In genomic region chr4:169404959-169405358, GRCh38 we compare ENCODE assay signal across 17 cellular contexts.
DNase-seq lines count a peak whose midpoint lies in the region; ATAC-seq and TF ChIP-seq lines count a peak whose summit lies in the region.
"Had no signal": no experiment of that assay in that cellular context is flagged by ENCODE, and none has a peak within 500 bp of the region (broad histone marks: within the 10 kb centered on the region; RNA-seq: fewer than 3 reads in every experiment).

No MANE protein-coding gene starts in this region.

- H3K27me3 ChIP-seq in mammary epithelial cell (ENCODE audit: insufficient read depth, low read length), result no peaks in the 10 kb centered on the region
- no peaks in the 10 kb centered on the region for H3K27me3 ChIP-seq in foreskin keratinocyte
- no peaks in the 10 kb centered on the region for H3K27me3 ChIP-seq in left ventricle myocardium inferior (ENCODE audit: low read depth)
- H3K27me3 ChIP-seq: tibial artery had no signal

- H3K9me3 ChIP-seq in mammary epithelial cell (replicated peaks; ENCODE audit: insufficient read depth, low read length), result no peaks in the 10 kb centered on the region
- no peaks in the 10 kb centered on the region for H3K9me3 ChIP-seq in left ventricle myocardium inferior (replicated peaks)
- H3K9me3 ChIP-seq: Caco-2, tibial artery had no signal

- peaks cover 11% of the 10 kb centered on the region for H3K36me3 Mint-ChIP-seq in activated T-cell treated with anti-CD3 and anti-CD28 coated beads, Interleukin-2, amount 50 U/mL, for 4 hours (ENCODE audit: insufficient read depth)

- H3K36me3 ChIP-seq in mammary epithelial cell (ENCODE audit: insufficient read depth, low read length) (peaks cover 6% of the 10 kb centered on the region), left ventricle myocardium inferior (peaks cover 8% of the 10 kb centered on the region)

- TF ChIP-seq CTCF in mammary epithelial cell (conservative IDR thresholded peaks at IDR 0.05 in 1 of 2, IDR thresholded peaks at IDR 0.05 in 1 of 2; ENCODE audit: extremely low read depth in 1 of 2, insufficient read depth in 1 of 2, low read depth in 1 of 2, low read length in 2 of 2), result no peak
- TF ChIP-seq CTCF in foreskin keratinocyte (conservative IDR thresholded peaks at IDR 0.05), result no peak
- TF ChIP-seq CTCF in left ventricle myocardium inferior (IDR thresholded peaks at IDR 0.05; ENCODE audit: borderline replicate concordance), result no peak

- intact Hi-C loops in mammary epithelial cell (cut with micrococcal nuclease) (no loop called here), left ventricle myocardium inferior (cut with micrococcal nuclease) (no loop called here)

- H2AFZ ChIP-seq in mammary epithelial cell (ENCODE audit: low read depth, low read length), result no peak overlapping the region

- DNase-seq in AG08395 (ENCODE audit: low spot score) (peak; percentile 26), HPDE6-E6E7 (ENCODE audit: extremely low spot score) (peak; percentile 23), mammary epithelial cell (peak; percentile 75), foreskin keratinocyte (peak in 1 of 2 donors; percentile 89), NCI-H1048 (lab: John Stamatoyannopoulos, UW) (no peak), left ventricle myocardium inferior (no peak), NCI-H1694 treated with DMSO at 0.1 percent for 48 hours (lab: John Stamatoyannopoulos, UW) (no peak)
- DNase-seq in activated T-cell treated with anti-CD3 and anti-CD28 coated beads, Interleukin-2, amount 50 U/mL, for 4 hours, result no peak
- DNase-seq: activated CD8-positive, alpha-beta T cell treated with anti-CD3 and anti-CD28 coated beads for 36 hours; amygdala; Caco-2; NCI-H1436 treated with DMSO at 0.1 percent for 48 hours; NCI-H526 treated with DMSO at 0.1 percent for 48 hours; stimulated activated CD4-positive, alpha-beta T cell treated with anti-CD3 and anti-CD28 coated beads, Interleukin-4, amount 100 ng/mL, for 24 hours; SW 1271; tibial artery had no signal

- H3K4me1 Mint-ChIP-seq in activated T-cell treated with anti-CD3 and anti-CD28 coated beads, Interleukin-2, amount 50 U/mL, for 4 hours (ENCODE audit: low read depth), result peaks cover 4% of the 10 kb centered on the region

- in situ Hi-C loops in mammary epithelial cell (cut with MboI; ENCODE audit: low sequenced_read_pairs in 2 of 2), result no loop called here

- H3K4me3 Mint-ChIP-seq in activated T-cell treated with anti-CD3 and anti-CD28 coated beads, Interleukin-2, amount 50 U/mL, for 4 hours, result no peak overlapping the region
- H3K4me3 Mint-ChIP-seq: activated CD8-positive, alpha-beta T cell treated with anti-CD3 and anti-CD28 coated beads for 36 hours; IgD-negative memory B cell had no signal

- no peak overlapping the region for H3K9ac ChIP-seq in mammary epithelial cell (ENCODE audit: insufficient read depth, low read length)

- peak; percentile 74 for ATAC-seq in foreskin keratinocyte
- no peak for ATAC-seq in activated T-cell treated with anti-CD3 and anti-CD28 coated beads, Interleukin-2, amount 50 U/mL, for 4 hours
- ATAC-seq: activated CD8-positive, alpha-beta T cell treated with anti-CD3 and anti-CD28 coated beads for 36 hours had no signal

- CTCF ChIA-PET in mammary epithelial cell (lab: Charles Lee; ENCODE audit: low non-redundant PET), result interaction anchor here (0.6 kb wide), 1 partner anchor 395 kb away, joined by 14 read pairs; the partner anchor contains the start of gene CBR4

- BruUV-seq in mammary epithelial cell (replicated peaks; lab: Mats Ljungman, UMichigan), result no TSS peak

- WGBS in mammary epithelial cell (ENCODE audit: low coverage, missing lambda C conversion rate), result 94% methylated on average over 1 of the region's 1 CpG

- H3K4me2 ChIP-seq in mammary epithelial cell (ENCODE audit: insufficient read depth, low read depth, low read length), result no peak overlapping the region

- no peaks in the 10 kb centered on the region for H3K27me3 Mint-ChIP-seq in activated T-cell treated with anti-CD3 and anti-CD28 coated beads, Interleukin-2, amount 50 U/mL, for 4 hours (ENCODE audit: low read depth)
- H3K27me3 Mint-ChIP-seq: activated CD8-positive, alpha-beta T cell treated with anti-CD3 and anti-CD28 coated beads for 36 hours; IgD-negative memory B cell had no signal

- H3K27ac ChIP-seq in mammary epithelial cell (ENCODE audit: insufficient read depth, low read depth, low read length) (no peak overlapping the region), foreskin keratinocyte (peak overlapping the region; percentile 20), left ventricle myocardium inferior (replicated peaks) (no peak overlapping the region)
- H3K27ac ChIP-seq: tibial artery had no signal

- H3K79me2 ChIP-seq in mammary epithelial cell (ENCODE audit: insufficient read depth, low read length), result no peaks in the 10 kb centered on the region

- peaks cover 2% of the 10 kb centered on the region for H3K4me1 ChIP-seq in mammary epithelial cell (ENCODE audit: insufficient read depth, low read length)
- peaks cover 7% of the 10 kb centered on the region for H3K4me1 ChIP-seq in foreskin keratinocyte
- peaks cover 12% of the 10 kb centered on the region for H3K4me1 ChIP-seq in left ventricle myocardium inferior
- H3K4me1 ChIP-seq: Caco-2, tibial artery had no signal

- H3K4me3 ChIP-seq in mammary epithelial cell (replicated peaks in 1 of 3; ENCODE audit: insufficient read depth in 1 of 3, low read depth in 2 of 3, low read length in 3 of 3) (no peak overlapping the region), left ventricle myocardium inferior (no peak overlapping the region)
- H3K4me3 ChIP-seq: tibial artery had no signal

- H3K9me3 Mint-ChIP-seq in activated T-cell treated with anti-CD3 and anti-CD28 coated beads, Interleukin-2, amount 50 U/mL, for 4 hours, result no peaks in the 10 kb centered on the region
- H3K9me3 Mint-ChIP-seq: activated CD8-positive, alpha-beta T cell treated with anti-CD3 and anti-CD28 coated beads for 36 hours; IgD-negative memory B cell had no signal

- dilution Hi-C loops in mammary epithelial cell (cut with HindIII; ENCODE audit: low sequenced_read_pairs), result no loop called here

- H4K20me1 ChIP-seq in mammary epithelial cell (ENCODE audit: insufficient read depth, low read length), result no peaks in the 10 kb centered on the region

Comparison
In these comparisons a context has a peak if more than half of its experiments do, and no peak if none do; other contexts are left out.
1. DNase-seq: peak in AG08395 (single experiment), HPDE6-E6E7 (single experiment) and mammary epithelial cell (single experiment); none in activated T-cell treated with anti-CD3 and anti-CD28 coated beads, Interleukin-2, amount 50 U/mL, for 4 hours (single experiment), NCI-H1048 (single experiment), left ventricle myocardium inferior (single experiment) and NCI-H1694 treated with DMSO at 0.1 percent for 48 hours (single experiment).